ENCODE assay signal across 13 cellular contexts in the genomic region with DNA sequence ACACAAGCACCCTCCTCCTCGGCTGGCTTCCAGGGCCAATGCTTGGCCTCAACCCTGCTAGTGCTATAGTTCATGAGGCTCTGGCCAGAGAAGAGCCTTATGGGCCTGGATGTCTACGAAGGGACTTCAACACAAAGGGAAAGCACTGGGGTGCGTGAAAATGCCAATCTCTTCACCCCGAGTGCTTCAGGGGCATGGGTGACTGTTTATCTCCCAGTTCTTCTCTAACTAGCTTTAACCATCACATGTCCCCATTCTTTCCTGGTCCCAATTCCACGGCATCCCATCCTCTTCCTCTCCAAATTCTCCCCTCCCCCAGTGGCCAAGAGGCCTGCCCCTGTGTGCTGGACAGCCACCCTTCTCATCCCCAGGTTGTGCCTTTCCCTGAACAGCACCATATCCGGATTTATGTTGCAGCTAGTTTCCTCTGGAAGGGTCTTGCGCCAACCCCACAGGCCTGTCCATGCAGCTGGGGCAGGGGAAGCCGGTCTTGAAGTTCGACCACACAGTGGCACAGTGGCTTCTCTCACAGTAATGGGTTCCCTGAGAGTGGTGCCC.
"Had no signal": no experiment of that assay in that cellular context is flagged by ENCODE, and none has a peak within 500 bp of the region (broad histone marks: within the 10 kb centered on the region; RNA-seq: fewer than 3 reads in every experiment).

No MANE protein-coding gene starts in this region.

- ATAC-seq: natural killer cell, T-cell had no signal

- DNase-seq: activated CD4-positive, alpha-beta memory T cell treated with anti-CD3 and anti-CD28 coated beads, Interleukin-2, amount 10 ng/mL, durations not matched to agents 7 days and 5 days; activated CD4-positive, alpha-beta T cell treated with anti-CD3 and anti-CD28 coated beads for 48 hours; activated CD4-positive, CD25-positive, alpha-beta regulatory T cell; activated naive CD4-positive, alpha-beta T cell treated with Interleukin-2 at 50 U/mL for 16 hours; activated naive CD8-positive, alpha-beta T cell treated with anti-CD3 and anti-CD28 coated beads, Interleukin-2, amount 10 ng/mL, durations not matched to agents 7 days and 5 days; activated T-cell treated with anti-CD3 and anti-CD28 coated beads, Interleukin-2, amount 50 U/mL, for 24 hours; brain microvascular endothelial cell; effector memory CD4-positive, alpha-beta T cell; left cardiac atrium; mesendoderm; natural killer cell; T-cell; upper lobe of left lung had no signal

- H3K9me3 ChIP-seq: upper lobe of left lung had no signal

- H3K27me3 ChIP-seq: brain microvascular endothelial cell, upper lobe of left lung had no signal

- H3K27ac ChIP-seq: brain microvascular endothelial cell, upper lobe of left lung had no signal

- H3K36me3 ChIP-seq: brain microvascular endothelial cell, upper lobe of left lung had no signal

- H3K4me3 ChIP-seq: upper lobe of left lung had no signal
